Comparison of ENCODE assay signal across 16 cellular contexts in the genomic region with DNA sequence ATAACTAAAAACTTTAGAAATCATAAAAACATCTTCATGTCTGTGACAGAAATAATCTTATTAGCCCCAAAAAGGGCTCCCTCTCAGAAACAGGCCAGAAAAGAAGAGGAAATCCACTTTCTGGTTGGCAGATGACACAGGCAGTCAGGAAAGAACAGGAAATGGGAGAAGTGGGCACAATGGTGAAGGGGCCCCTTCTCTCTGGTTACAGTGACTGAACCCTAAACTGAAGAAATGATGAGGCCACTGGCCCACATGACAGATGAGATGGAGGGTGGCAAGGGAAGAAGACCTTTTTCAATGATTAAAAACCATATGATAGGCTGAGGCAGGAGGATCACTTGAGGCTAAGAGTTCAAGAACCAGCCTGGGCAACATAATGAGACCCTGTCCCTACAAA. TPM values are rescaled to one million over a fixed set of nuclear protein-coding genes. Genes with fewer than 3 reads are reported as not detected.
A peak's percentile ranks its signal among the peaks of the same experiment; 100 is the strongest.
DNase-seq lines count a peak whose midpoint lies in the region; ATAC-seq and TF ChIP-seq lines count a peak whose summit lies in the region.
"Had no signal": no experiment of that assay in that cellular context is flagged by ENCODE, and none has a peak within 500 bp of the region (broad histone marks: within the 10 kb centered on the region; RNA-seq: fewer than 3 reads in every experiment).

No MANE protein-coding gene starts in this region.

- POLR2A ChIA-PET in activated CD4-positive, alpha-beta T cell treated with anti-CD3 and anti-CD28 coated beads for 36 hours (lab: Charles Lee) = no interaction called here

- CTCF ChIA-PET in activated CD4-positive, alpha-beta T cell treated with anti-CD3 and anti-CD28 coated beads for 36 hours (lab: Charles Lee) = interaction anchor here (0.6 kb wide), 1 partner anchor 14 kb away, joined by 3 read pairs; no protein-coding TSS in a partner anchor

- H3K27me3 Mint-ChIP-seq in activated CD4-positive, alpha-beta T cell treated with anti-CD3 and anti-CD28 coated beads for 36 hours = no peaks in the 10 kb centered on the region
- H3K27me3 Mint-ChIP-seq in activated CD4-positive, alpha-beta T cell treated with anti-CD3 and anti-CD28 coated beads, Interleukin-2, amount 10 ng/mL, durations not matched to agents 24 days and 14 days = no peaks in the 10 kb centered on the region
- H3K27me3 Mint-ChIP-seq in activated naive CD8-positive, alpha-beta T cell treated with anti-CD3 and anti-CD28 coated beads, Interleukin-2, amount 50 U/mL, for 24 hours = no peaks in the 10 kb centered on the region
- no peaks in the 10 kb centered on the region for H3K27me3 Mint-ChIP-seq in type B pancreatic cell

- intact Hi-C loops in activated CD4-positive, alpha-beta T cell treated with anti-CD3 and anti-CD28 coated beads for 36 hours (cut with DNase I, micrococcal nuclease) = no loop called here
- intact Hi-C loops in activated CD4-positive, alpha-beta T cell treated with anti-CD3 and anti-CD28 coated beads, Interleukin-2, amount 10 ng/mL, durations not matched to agents 24 days and 14 days (cut with micrococcal nuclease) = no loop called here

- TF ChIP-seq CTCF in type B pancreatic cell (conservative IDR thresholded peaks at IDR 0.05) = no peak

- peaks cover 19% of the 10 kb centered on the region for H3K4me1 Mint-ChIP-seq in activated CD4-positive, alpha-beta T cell treated with anti-CD3 and anti-CD28 coated beads for 36 hours
- peaks cover 22% of the 10 kb centered on the region for H3K4me1 Mint-ChIP-seq in activated CD4-positive, alpha-beta T cell treated with anti-CD3 and anti-CD28 coated beads, Interleukin-2, amount 10 ng/mL, durations not matched to agents 24 days and 14 days
- peaks cover 61% of the 10 kb centered on the region for H3K4me1 Mint-ChIP-seq in activated naive CD8-positive, alpha-beta T cell treated with anti-CD3 and anti-CD28 coated beads, Interleukin-2, amount 50 U/mL, for 24 hours
- no peaks in the 10 kb centered on the region for H3K4me1 Mint-ChIP-seq in type B pancreatic cell (ENCODE audit: unreplicated experiment)

- H3K9me3 Mint-ChIP-seq in activated CD4-positive, alpha-beta T cell treated with anti-CD3 and anti-CD28 coated beads for 36 hours (ENCODE audit: low read depth) = no peaks in the 10 kb centered on the region
- H3K9me3 Mint-ChIP-seq in activated CD4-positive, alpha-beta T cell treated with anti-CD3 and anti-CD28 coated beads, Interleukin-2, amount 10 ng/mL, durations not matched to agents 24 days and 14 days = no peaks in the 10 kb centered on the region
- no peaks in the 10 kb centered on the region for H3K9me3 Mint-ChIP-seq in activated naive CD8-positive, alpha-beta T cell treated with anti-CD3 and anti-CD28 coated beads, Interleukin-2, amount 50 U/mL, for 24 hours
- no peaks in the 10 kb centered on the region for H3K9me3 Mint-ChIP-seq in type B pancreatic cell

- no peaks in the 10 kb centered on the region for H3K36me3 Mint-ChIP-seq in activated CD4-positive, alpha-beta T cell treated with anti-CD3 and anti-CD28 coated beads for 36 hours (ENCODE audit: low read depth)
- peaks cover 3% of the 10 kb centered on the region for H3K36me3 Mint-ChIP-seq in activated CD4-positive, alpha-beta T cell treated with anti-CD3 and anti-CD28 coated beads, Interleukin-2, amount 10 ng/mL, durations not matched to agents 24 days and 14 days (ENCODE audit: low read depth)
- H3K36me3 Mint-ChIP-seq in activated naive CD8-positive, alpha-beta T cell treated with anti-CD3 and anti-CD28 coated beads, Interleukin-2, amount 50 U/mL, for 24 hours (ENCODE audit: low read depth) = no peaks in the 10 kb centered on the region
- peaks cover 5% of the 10 kb centered on the region for H3K36me3 Mint-ChIP-seq in type B pancreatic cell

- ATAC-seq in activated CD4-positive, alpha-beta T cell treated with anti-CD3 and anti-CD28 coated beads for 36 hours = peak; percentile 39
- ATAC-seq in activated naive CD8-positive, alpha-beta T cell treated with anti-CD3 and anti-CD28 coated beads, Interleukin-2, amount 50 U/mL, for 24 hours = no peak
- peak; percentile 55 for ATAC-seq in stimulated activated naive CD8-positive, alpha-beta T cell treated with anti-CD3 and anti-CD28 coated beads, Interleukin-15, Interleukin-2, amounts not matched to agents 100 U/mL and 50 U/mL, for 24 hours
- no peak for ATAC-seq in HG03520 (IDR thresholded peaks at IDR 0.05; ENCODE audit: unreplicated experiment)
- no peak for ATAC-seq in SK-N-SH treated with all-trans-retinoic acid at 6 μM for 48 hours
- ATAC-seq: HCT116 had no signal

- no peak overlapping the region for H3K27ac Mint-ChIP-seq in activated CD4-positive, alpha-beta T cell treated with anti-CD3 and anti-CD28 coated beads for 36 hours
- no peak overlapping the region for H3K27ac Mint-ChIP-seq in activated CD4-positive, alpha-beta T cell treated with anti-CD3 and anti-CD28 coated beads, Interleukin-2, amount 10 ng/mL, durations not matched to agents 24 days and 14 days
- H3K27ac Mint-ChIP-seq in activated naive CD8-positive, alpha-beta T cell treated with anti-CD3 and anti-CD28 coated beads, Interleukin-2, amount 50 U/mL, for 24 hours = peak overlapping the region; percentile 67
- no peak overlapping the region for H3K27ac Mint-ChIP-seq in type B pancreatic cell

- no peak overlapping the region for H3K4me3 Mint-ChIP-seq in activated CD4-positive, alpha-beta T cell treated with anti-CD3 and anti-CD28 coated beads for 36 hours
- no peak overlapping the region for H3K4me3 Mint-ChIP-seq in activated CD4-positive, alpha-beta T cell treated with anti-CD3 and anti-CD28 coated beads, Interleukin-2, amount 10 ng/mL, durations not matched to agents 24 days and 14 days
- no peak overlapping the region for H3K4me3 Mint-ChIP-seq in activated naive CD8-positive, alpha-beta T cell treated with anti-CD3 and anti-CD28 coated beads, Interleukin-2, amount 50 U/mL, for 24 hours
- H3K4me3 Mint-ChIP-seq in type B pancreatic cell = no peak overlapping the region

- no peak for DNase-seq in activated CD4-positive, alpha-beta T cell treated with anti-CD3 and anti-CD28 coated beads for 36 hours
- DNase-seq in activated CD4-positive, alpha-beta T cell treated with anti-CD3 and anti-CD28 coated beads, Interleukin-2, amount 10 ng/mL, durations not matched to agents 24 days and 14 days = no peak
- DNase-seq in MV-4-11 (lab: John Stamatoyannopoulos, UW) (peak; percentile 23), type B pancreatic cell (ENCODE audit: extremely low spot score, unreplicated experiment) (no peak)
- no peak for DNase-seq in activated naive CD8-positive, alpha-beta T cell treated with anti-CD3 and anti-CD28 coated beads, Interleukin-2, amount 50 U/mL, for 24 hours
- DNase-seq in stimulated activated naive CD8-positive, alpha-beta T cell treated with anti-CD3 and anti-CD28 coated beads, Interleukin-15, Interleukin-2, amounts not matched to agents 100 U/mL and 50 U/mL, for 24 hours = no peak
- DNase-seq: 8988T, DMS53, GM23248, NCI-H1436, NCI-H2081, NCI-H510A treated with DMSO at 0.1 percent for 48 hours, RPMI8226 had no signal

TF ChIP-seq in SK-N-SH treated with all-trans-retinoic acid at 6 μM for 48 hours, 23 proteins besides CTCF, POLR2A, EP300 and RAD21 (continues in another document):
- TF ChIP-seq ZFP3 (CRISPR knock-in tag; IDR thresholded peaks at IDR 0.05) = no peak
- TF ChIP-seq, protein P1, sequence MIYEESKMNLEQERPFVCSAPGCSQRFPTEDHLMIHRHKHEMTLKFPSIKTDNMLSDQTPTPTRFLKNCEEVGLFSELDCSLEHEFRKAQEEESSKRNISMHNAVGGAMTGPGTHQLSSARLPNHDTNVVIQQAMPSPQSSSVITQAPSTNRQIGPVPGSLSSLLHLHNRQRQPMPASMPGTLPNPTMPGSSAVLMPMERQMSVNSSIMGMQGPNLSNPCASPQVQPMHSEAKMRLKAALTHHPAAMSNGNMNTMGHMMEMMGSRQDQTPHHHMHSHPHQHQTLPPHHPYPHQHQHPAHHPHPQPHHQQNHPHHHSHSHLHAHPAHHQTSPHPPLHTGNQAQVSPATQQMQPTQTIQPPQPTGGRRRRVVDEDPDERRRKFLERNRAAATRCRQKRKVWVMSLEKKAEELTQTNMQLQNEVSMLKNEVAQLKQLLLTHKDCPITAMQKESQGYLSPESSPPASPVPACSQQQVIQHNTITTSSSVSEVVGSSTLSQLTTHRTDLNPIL (CRISPR knock-in tag; IDR thresholded peaks at IDR 0.05; ENCODE audit: low read depth) = no peak
- no peak for TF ChIP-seq SNAI2 (CRISPR knock-in tag; IDR thresholded peaks at IDR 0.05)
- TF ChIP-seq RARB (CRISPR knock-in tag; IDR thresholded peaks at IDR 0.05) = no peak
- TF ChIP-seq ZFP30 (CRISPR knock-in tag; IDR thresholded peaks at IDR 0.05) = no peak
- no peak for TF ChIP-seq ARNTL (CRISPR knock-in tag; IDR thresholded peaks at IDR 0.05; ENCODE audit: borderline replicate concordance, low read depth)
- no peak for TF ChIP-seq TCF4 (CRISPR knock-in tag; IDR thresholded peaks at IDR 0.05; ENCODE audit: borderline replicate concordance)
- TF ChIP-seq POU6F1 (CRISPR knock-in tag; IDR thresholded peaks at IDR 0.05; ENCODE audit: borderline replicate concordance, low read depth) = no peak

RNA-seq across cellular contexts. Expression of gene TCTN1, which starts 21.1 kb away (rescaled TPM):
- 1 to 10 TPM; 7.2 to 7.3 TPM for total RNA-seq in activated CD4-positive, alpha-beta T cell treated with anti-CD3 and anti-CD28 coated beads for 36 hours
- total RNA-seq in activated CD4-positive, alpha-beta T cell treated with anti-CD3 and anti-CD28 coated beads, Interleukin-2, amount 10 ng/mL, durations not matched to agents 24 days and 14 days = 11.7 and 15.4 TPM in 2 replicates
- 33.4 and 63.9 TPM in 2 replicates for total RNA-seq in type B pancreatic cell (ENCODE audit: low replicate concordance)

RNA-seq across cellular contexts. Expression of gene PPTC7, which starts 51.9 kb away (rescaled TPM):
- 10 to 100 TPM; 33.4 to 36.5 TPM for total RNA-seq in activated CD4-positive, alpha-beta T cell treated with anti-CD3 and anti-CD28 coated beads for 36 hours
- total RNA-seq in activated CD4-positive, alpha-beta T cell treated with anti-CD3 and anti-CD28 coated beads, Interleukin-2, amount 10 ng/mL, durations not matched to agents 24 days and 14 days = 57.9 and 58.4 TPM in 2 replicates
- 14.5 and 14.8 TPM in 2 replicates for total RNA-seq in type B pancreatic cell (ENCODE audit: low replicate concordance)

RNA-seq across cellular contexts. Expression of gene HVCN1, which starts 53.9 kb away (rescaled TPM):
- 1 to 10 TPM; 4.4 to 4.7 TPM for total RNA-seq in activated CD4-positive, alpha-beta T cell treated with anti-CD3 and anti-CD28 coated beads for 36 hours
- 17.9 and 18.0 TPM in 2 replicates for total RNA-seq in activated CD4-positive, alpha-beta T cell treated with anti-CD3 and anti-CD28 coated beads, Interleukin-2, amount 10 ng/mL, durations not matched to agents 24 days and 14 days
- 0.64 and 3.1 TPM in 2 replicates for total RNA-seq in type B pancreatic cell (ENCODE audit: low replicate concordance)

Comparison
In these comparisons a context has a peak if more than half of its experiments do, and no peak if none do; other contexts are left out.
1. ATAC-seq: peak in activated CD4-positive, alpha-beta T cell treated with anti-CD3 and anti-CD28 coated beads for 36 hours (single experiment) and stimulated activated naive CD8-positive, alpha-beta T cell treated with anti-CD3 and anti-CD28 coated beads, Interleukin-15, Interleukin-2, amounts not matched to agents 100 U/mL and 50 U/mL, for 24 hours (single experiment); none in activated naive CD8-positive, alpha-beta T cell treated with anti-CD3 and anti-CD28 coated beads, Interleukin-2, amount 50 U/mL, for 24 hours (single experiment), HG03520 (single experiment) and SK-N-SH treated with all-trans-retinoic acid at 6 μM for 48 hours (single experiment).